Comparison of ENCODE assay signal across 23 cellular contexts in genomic region chr2:5444854-5445253, GRCh38.
"Had no signal": no experiment of that assay in that cellular context is flagged by ENCODE, and none has a peak within 500 bp of the region (broad histone marks: within the 10 kb centered on the region; RNA-seq: fewer than 3 reads in every experiment).

No MANE protein-coding gene starts in this region.

- H3K4me3 ChIP-seq: MG63 had no signal

- H3K9ac ChIP-seq: SK-N-SH had no signal

- H3K9me2 ChIP-seq: SK-N-SH had no signal

- H3K27ac Mint-ChIP-seq: T-cell had no signal

- H3K36me3 Mint-ChIP-seq: T-cell had no signal

- H3K27me3 ChIP-seq: MG63 had no signal

- H3K9me3 ChIP-seq: MG63, SK-N-SH had no signal

- ATAC-seq: T-cell had no signal

- H3K27me3 Mint-ChIP-seq: T-cell had no signal

- H3K4me2 ChIP-seq: SK-N-SH had no signal

- FAIRE-seq: RCC 7860 had no signal

- DNase-seq: Karpas-422, KG1, MG63, NCI-H1092, NCI-H1105 treated with DMSO at 0.1 percent for 48 hours, NCI-H1417 treated with DMSO at 0.1 percent for 48 hours, NCI-H146, NCI-H1694 treated with DMSO at 0.1 percent for 48 hours, NCI-H1930, NCI-H2081, NCI-H2107, NCI-H226, NCI-H446, NCI-H510A, NCI-H524 treated with DMSO at 0.1 percent for 48 hours, NCI-H69, NCI-H774, Right ventricle myocardium superior, RPMI8226, SK-N-SH, SW 1271, T-cell had no signal

- H3K4me3 Mint-ChIP-seq: T-cell had no signal

- H3K36me3 ChIP-seq: MG63 had no signal

- H3K4me1 Mint-ChIP-seq: T-cell had no signal
